26 cellular contexts compared by ENCODE assay signal in the genomic region with DNA sequence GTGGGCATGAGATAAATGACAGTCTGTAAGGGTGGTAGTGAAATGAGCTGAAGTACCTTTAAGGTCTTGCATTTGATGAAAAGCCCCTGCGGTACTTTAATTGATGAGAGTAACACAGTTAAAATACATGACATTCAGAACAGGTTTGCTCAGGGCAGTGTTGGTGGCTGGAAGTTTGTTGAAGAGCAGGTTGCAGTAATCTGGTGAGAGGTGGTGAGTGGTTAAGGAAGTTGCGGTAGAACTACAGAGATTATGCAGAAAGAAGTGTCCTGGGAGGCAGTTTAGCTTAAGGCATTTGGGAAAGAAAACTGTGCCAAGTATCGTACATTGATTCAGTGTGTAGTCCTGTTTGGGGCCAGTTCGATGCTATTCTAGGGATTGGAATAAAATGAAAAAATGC. TPM values are rescaled to one million over a fixed set of nuclear protein-coding genes. Genes with fewer than 3 reads are reported as not detected.
DNase-seq lines count a peak whose midpoint lies in the region; ATAC-seq, FAIRE-seq and TF ChIP-seq lines count a peak whose summit lies in the region.
"Had no signal": no experiment of that assay in that cellular context is flagged by ENCODE, and none has a peak within 500 bp of the region (broad histone marks: within the 10 kb centered on the region; RNA-seq: fewer than 3 reads in every experiment).

No MANE protein-coding gene starts in this region.

- no peak for DNase-seq in GM12891 (ENCODE audit: insufficient read length, low spot score)
- DNase-seq in glutamatergic neuron: no peak
- DNase-seq in putamen (ENCODE audit: low spot score): peak; percentile 34
- no peak for DNase-seq in germinal center (ENCODE audit: low spot score)
- DNase-seq in left cardiac atrium: no peak
- DNase-seq in stimulated activated CD4-positive, alpha-beta T cell treated with anti-CD3 and anti-CD28 coated beads, Interleukin-4, amount 100 ng/mL, for 24 hours: no peak
- DNase-seq: EL, H9, MG63, NCI-H1417, NCI-H1694 treated with DMSO at 0.1 percent for 48 hours, NCI-H2081 treated with DMSO at 0.1 percent for 48 hours, NCI-H2171 treated with DMSO at 0.1 percent for 48 hours, NCI-H446, NCI-H526 had no signal

- peak; percentile 5 for FAIRE-seq in GM12891 (lab: Jason Lieb, UNC)
- FAIRE-seq: A549, HepG2, K562, RCC 7860 had no signal

- no peak for TF ChIP-seq CTCF in glutamatergic neuron (IDR thresholded peaks at IDR 0.05; ENCODE audit: partially characterized antibody, unreplicated experiment)

- H3K27ac ChIP-seq in angular gyrus (ENCODE audit: low read depth, low read length): peak overlapping the region; percentile 96
- H3K27ac ChIP-seq: A549, HL-60 had no signal

- H3K36me3 Mint-ChIP-seq in glutamatergic neuron (ENCODE audit: unreplicated experiment): no peaks in the 10 kb centered on the region

- peak overlapping the region; percentile 60 for H3K27ac Mint-ChIP-seq in glutamatergic neuron (ENCODE audit: unreplicated experiment)
- H3K27ac Mint-ChIP-seq: B cell, CD14-positive monocyte had no signal

- no peak for TF ChIP-seq POLR2A in GM12891 (IDR thresholded peaks at IDR 0.05; ENCODE audit: low read depth, low read length)

- peaks cover 45% of the 10 kb centered on the region for H3K4me1 Mint-ChIP-seq in glutamatergic neuron (ENCODE audit: low read depth, unreplicated experiment)
- H3K4me1 Mint-ChIP-seq: B cell, CD14-positive monocyte had no signal

- no peak for ATAC-seq in left cardiac atrium
- no peak for ATAC-seq in HG03045 (IDR thresholded peaks at IDR 0.05; ENCODE audit: unreplicated experiment)
- ATAC-seq: A549, HepG2, K562, Right ventricle myocardium inferior had no signal

- peaks cover 4% of the 10 kb centered on the region for H3K27me3 Mint-ChIP-seq in glutamatergic neuron (ENCODE audit: unreplicated experiment)
- H3K27me3 Mint-ChIP-seq: B cell had no signal

- H3K9me3 Mint-ChIP-seq in glutamatergic neuron (ENCODE audit: unreplicated experiment): peaks cover 6% of the 10 kb centered on the region
- H3K9me3 Mint-ChIP-seq: CD14-positive monocyte, H9 had no signal

- H3K4me3 Mint-ChIP-seq in glutamatergic neuron (ENCODE audit: unreplicated experiment): no peak overlapping the region
- H3K4me3 Mint-ChIP-seq: B cell, CD14-positive monocyte, H9 had no signal

- intact Hi-C loops in left cardiac atrium (cut with DNase I): no loop called here

TF ChIP-seq in GM12891, 5 proteins besides CTCF, POLR2A, EP300 and RAD21:
- TF ChIP-seq TAF1 (IDR thresholded peaks at IDR 0.05; ENCODE audit: low read depth, low read length) (no peak), SPI1 (IDR thresholded peaks at IDR 0.05; ENCODE audit: low read depth, low read length) (no peak), PAX5 (IDR thresholded peaks at IDR 0.05; ENCODE audit: insufficient read depth, low read length, severe bottlenecking) (no peak), POU2F2 (IDR thresholded peaks at IDR 0.05; ENCODE audit: low read depth, low read length) (no peak), POLR2AphosphoS5 (IDR thresholded peaks at IDR 0.05; ENCODE audit: low read depth, low read length) (no peak)

RNA-seq across cellular contexts. Expression of a gene that starts 42.6 kb away (rescaled TPM):
- polyA plus RNA-seq in GM12891 (2012; ENCODE audit: low read depth, missing spikeins): 36.9 TPM
- total RNA-seq in glutamatergic neuron (ENCODE audit: unreplicated experiment) (120 TPM), left cardiac atrium (10 to 100 TPM in 1 of 2 donors, 1 to 10 TPM in 1; 9.1 to 12.0 TPM)
- total RNA-seq: HT-29 had no signal
